13 cellular contexts compared by ENCODE assay signal in genomic region chr11:12483604-12484003, GRCh38.
"Had no signal": no experiment of that assay in that cellular context is flagged by ENCODE, and none has a peak within 500 bp of the region (broad histone marks: within the 10 kb centered on the region; RNA-seq: fewer than 3 reads in every experiment).

No MANE protein-coding gene starts in this region.

- ATAC-seq: effector memory CD8-positive, alpha-beta T cell had no signal

- H3K4me3 Mint-ChIP-seq: activated CD4-positive, alpha-beta T cell treated with anti-CD3 and anti-CD28 coated beads, Interleukin-2, amount 10 ng/mL, durations not matched to agents 24 days and 14 days; activated naive CD8-positive, alpha-beta T cell treated with anti-CD3 and anti-CD28 coated beads, Interleukin-2, amount 10 ng/mL, durations not matched to agents 7 days and 5 days; effector memory CD8-positive, alpha-beta T cell; memory B cell; T-helper 2 cell treated with Interferon-gamma antibody and Interleukin-4, amounts not matched to agents 5 μg/mL and 100 μg/mL, for 36 hours; type B pancreatic cell had no signal

- H3K27me3 Mint-ChIP-seq: activated CD4-positive, alpha-beta T cell treated with anti-CD3 and anti-CD28 coated beads, Interleukin-2, amount 10 ng/mL, durations not matched to agents 24 days and 14 days; activated naive CD8-positive, alpha-beta T cell treated with anti-CD3 and anti-CD28 coated beads, Interleukin-2, amount 10 ng/mL, durations not matched to agents 7 days and 5 days; type B pancreatic cell had no signal

- H3K4me1 Mint-ChIP-seq: activated CD4-positive, alpha-beta T cell treated with anti-CD3 and anti-CD28 coated beads, Interleukin-2, amount 10 ng/mL, durations not matched to agents 24 days and 14 days; activated naive CD8-positive, alpha-beta T cell treated with anti-CD3 and anti-CD28 coated beads, Interleukin-2, amount 10 ng/mL, durations not matched to agents 7 days and 5 days; memory B cell had no signal

- H3K27ac ChIP-seq: epithelial cell of prostate had no signal

- H3K36me3 Mint-ChIP-seq: activated naive CD8-positive, alpha-beta T cell treated with anti-CD3 and anti-CD28 coated beads, Interleukin-2, amount 10 ng/mL, durations not matched to agents 7 days and 5 days; memory B cell had no signal

- DNase-seq: activated CD4-positive, alpha-beta T cell treated with anti-CD3 and anti-CD28 coated beads, Interleukin-2, amount 10 ng/mL, durations not matched to agents 24 days and 14 days; activated CD4-positive, CD25-positive, alpha-beta regulatory T cell; activated CD8-positive, alpha-beta memory T cell treated with anti-CD3 and anti-CD28 coated beads for 24 hours; activated naive CD8-positive, alpha-beta T cell treated with anti-CD3 and anti-CD28 coated beads, Interleukin-2, amount 10 ng/mL, durations not matched to agents 7 days and 5 days; dermis blood vessel endothelial cell; effector memory CD8-positive, alpha-beta T cell; islet precursor cell; stimulated activated CD4-positive, alpha-beta T cell treated with anti-CD3 and anti-CD28 coated beads, Interleukin-2, amount 100 ng/mL, for 48 hours; stimulated activated naive CD4-positive, alpha-beta T cell had no signal

- H3K27ac Mint-ChIP-seq: activated CD4-positive, alpha-beta T cell treated with anti-CD3 and anti-CD28 coated beads, Interleukin-2, amount 10 ng/mL, durations not matched to agents 24 days and 14 days; activated naive CD8-positive, alpha-beta T cell treated with anti-CD3 and anti-CD28 coated beads, Interleukin-2, amount 10 ng/mL, durations not matched to agents 7 days and 5 days; effector memory CD8-positive, alpha-beta T cell; memory B cell; T-helper 2 cell treated with Interferon-gamma antibody and Interleukin-4, amounts not matched to agents 5 μg/mL and 100 μg/mL, for 36 hours; type B pancreatic cell had no signal
